Comparison of ENCODE assay signal across 10 cellular contexts in genomic region chr17:74446551-74447500, GRCh38. TPM values are rescaled to one million over a fixed set of nuclear protein-coding genes. Genes with fewer than 3 reads are reported as not detected.
DNase-seq lines count a peak whose midpoint lies in the region; ATAC-seq, FAIRE-seq and TF ChIP-seq lines count a peak whose summit lies in the region.
"Had no signal": no experiment of that assay in that cellular context is flagged by ENCODE, and none has a peak within 500 bp of the region (broad histone marks: within the 10 kb centered on the region; RNA-seq: fewer than 3 reads in every experiment).

No MANE protein-coding gene starts in this region.

- peaks cover 4% of the 10 kb centered on the region for H3K79me2 ChIP-seq in HepG2 (ENCODE audit: insufficient read depth, low read length)

- H3K27me3 ChIP-seq in HepG2 (ENCODE audit: control insufficient read depth in 1 of 2, insufficient read depth in 2 of 2, low read length in 2 of 2) (no peaks in the 10 kb centered on the region), tibial artery (no peaks in the 10 kb centered on the region)

- TF ChIP-seq POLR2A in HepG2 (IDR thresholded peaks at IDR 0.05; ENCODE audit: insufficient read depth in 1 of 2, low read depth in 2 of 2, low read length in 2 of 2) = no peak

- no peak overlapping the region for H3K9ac ChIP-seq in HepG2 (ENCODE audit: insufficient read depth, low read depth, low read length)

- FAIRE-seq in HepG2 (lab: Jason Lieb, UNC) = no peak

- ATAC-seq in HepG2 = no peak

- peaks cover 4% of the 10 kb centered on the region for H3K27me3 Mint-ChIP-seq in activated naive CD8-positive, alpha-beta T cell treated with anti-CD3 and anti-CD28 coated beads for 36 hours
- H3K27me3 Mint-ChIP-seq in progenitor cell of endocrine pancreas = no peaks in the 10 kb centered on the region

- no peaks in the 10 kb centered on the region for H3K9me3 Mint-ChIP-seq in activated naive CD8-positive, alpha-beta T cell treated with anti-CD3 and anti-CD28 coated beads for 36 hours
- H3K9me3 Mint-ChIP-seq in progenitor cell of endocrine pancreas (ENCODE audit: low read depth) = no peaks in the 10 kb centered on the region

- H3K4me3 ChIP-seq in HepG2 (replicated peaks in 1 of 3; ENCODE audit: insufficient read depth in 1 of 3, low read depth in 2 of 3, low read length in 3 of 3) = no peak overlapping the region
- peak overlapping the region in 1 of 2 donors; percentile 20 for H3K4me3 ChIP-seq in tibial artery

- intact Hi-C loops in HepG2 (cut with micrococcal nuclease; ENCODE audit: unreplicated experiment) = no loop called here
- intact Hi-C loops in tibial artery (cut with DNase I; ENCODE audit: low total_unique reads) = loop anchor here (5.0 kb wide), 1 partner anchor 235 kb away; the partner anchor contains the start of gene TTYH2

- CTCF ChIA-PET in HepG2 (lab: Yijun Ruan, JAX; ENCODE audit: low intra/inter-chr PET ratio, low total read pairs) = no interaction called here

- TF ChIP-seq CTCF in HepG2 (CRISPR knock-in tag; IDR thresholded peaks at IDR 0.05) (no peak), tibial artery (IDR thresholded peaks at IDR 0.05) (peak; percentile 36 to 53), progenitor cell of endocrine pancreas (IDR thresholded peaks at IDR 0.05; ENCODE audit: unreplicated experiment) (no peak)

- H3K36me3 ChIP-seq in HepG2 (replicated peaks in 1 of 2; ENCODE audit: control insufficient read depth in 1 of 2, insufficient read depth in 2 of 2, low read length in 2 of 2) = peaks cover 23 to 42% of the 10 kb centered on the region in 2 experiments
- H3K36me3 ChIP-seq in tibial artery = peaks cover 3 to 28% (median 5%) of the 10 kb centered on the region in 3 donors

- no peak overlapping the region for H3K4me2 ChIP-seq in HepG2 (ENCODE audit: low read depth, low read length)

- no peak overlapping the region for H3K27ac ChIP-seq in HepG2 (ENCODE audit: extremely low read length, insufficient read depth, low read length)
- peak overlapping the region; percentile 85 to 89 for H3K27ac ChIP-seq in tibial artery

- POLR2A ChIA-PET in HepG2 (lab: Yijun Ruan, JAX) = interaction anchor here (0.6 to 2.6 kb wide), 3 partner anchors 16 to 31 kb away, joined by 3 to 13 read pairs (median 3); no protein-coding TSS in a partner anchor

- 98% methylated on average over 15 of the region's 31 CpGs for WGBS in HepG2 (ENCODE audit: low lambda C conversion rate)

- H3K27ac Mint-ChIP-seq in activated naive CD8-positive, alpha-beta T cell treated with anti-CD3 and anti-CD28 coated beads for 36 hours = peak overlapping the region; percentile 56
- no peak overlapping the region for H3K27ac Mint-ChIP-seq in progenitor cell of endocrine pancreas
- H3K27ac Mint-ChIP-seq: B cell had no signal

- no TSS peak for BruUV-seq in HepG2 (replicated peaks; lab: Mats Ljungman, UMichigan)

- DNase-seq in activated CD8-positive, alpha-beta memory T cell treated with anti-CD3 and anti-CD28 coated beads for 24 hours = peak; percentile 76
- no peak for DNase-seq in activated CD8-positive, alpha-beta memory T cell treated with anti-CD3 and anti-CD28 coated beads, Interleukin-2, amount 50 U/mL, for 48 hours
- DNase-seq in activated naive CD8-positive, alpha-beta T cell treated with anti-CD3 and anti-CD28 coated beads for 36 hours = peak; percentile 54
- no peak for DNase-seq in HepG2 (ENCODE audit: low spot score)
- DNase-seq in tibial artery = peak; percentile 88 to 99
- DNase-seq in NAMALWA (ENCODE audit: low spot score) = no peak
- no peak for DNase-seq in SK-N-DZ (ENCODE audit: low spot score)
- no peak for DNase-seq in progenitor cell of endocrine pancreas (ENCODE audit: low spot score, unreplicated experiment)
- DNase-seq: NK-92 treated with Interleukin-12 subunit alpha and Interleukin-12 subunit beta, amount 100 ng/mL, for 24 hours had no signal

- TF ChIP-seq EP300 in HepG2 (IDR thresholded peaks at IDR 0.05; ENCODE audit: low read depth in 2 of 2, low read length in 2 of 2) (no peak), HepG2 (CRISPR knock-in tag; IDR thresholded peaks at IDR 0.05; ENCODE audit: borderline replicate concordance) (no peak)

- peak overlapping the region; percentile 63 for H3K4me3 Mint-ChIP-seq in activated naive CD8-positive, alpha-beta T cell treated with anti-CD3 and anti-CD28 coated beads for 36 hours
- no peak overlapping the region for H3K4me3 Mint-ChIP-seq in progenitor cell of endocrine pancreas (ENCODE audit: low read depth)
- H3K4me3 Mint-ChIP-seq: B cell had no signal

- peaks cover 5% of the 10 kb centered on the region; the same call in 1 of the 2 replicates for H4K20me1 ChIP-seq in HepG2 (ENCODE audit: insufficient read depth, low read length)

- peaks cover 9% of the 10 kb centered on the region for H3K4me1 Mint-ChIP-seq in activated naive CD8-positive, alpha-beta T cell treated with anti-CD3 and anti-CD28 coated beads for 36 hours
- H3K4me1 Mint-ChIP-seq in progenitor cell of endocrine pancreas (ENCODE audit: low read depth) = peaks cover 18% of the 10 kb centered on the region

- in situ Hi-C loops in HepG2 (cut with HindIII; ENCODE audit: extremely low pct_ligation_motif_present, low pct_unique_long_range_greater_than_20kb) = loop anchor here (25.0 kb wide), 2 partner anchors 660 to 1160 kb away; no protein-coding TSS in a partner anchor

- H3K9me3 ChIP-seq in HepG2 (ENCODE audit: low read length) = no peaks in the 10 kb centered on the region
- H3K9me3 ChIP-seq in tibial artery = no peaks in the 10 kb centered on the region

- no peaks in the 10 kb centered on the region for H3K36me3 Mint-ChIP-seq in activated naive CD8-positive, alpha-beta T cell treated with anti-CD3 and anti-CD28 coated beads for 36 hours
- H3K36me3 Mint-ChIP-seq in progenitor cell of endocrine pancreas (ENCODE audit: insufficient read depth) = peaks cover 25% of the 10 kb centered on the region

- H3K4me1 ChIP-seq in HepG2 (ENCODE audit: insufficient read depth, low read length) = peaks cover 31% of the 10 kb centered on the region
- H3K4me1 ChIP-seq in tibial artery = peaks cover 12 to 98% (median 92%) of the 10 kb centered on the region in 4 donors

- H2AFZ ChIP-seq in HepG2 (ENCODE audit: low read length) = no peak overlapping the region

- no peak for TF ChIP-seq RAD21 in HepG2 (CRISPR knock-in tag; IDR thresholded peaks at IDR 0.05)

RNA-seq across cellular contexts. Expression of gene GPRC5C, which starts 14.9 kb away (rescaled TPM):
- 1 to 10 TPM in 1 of 2 experiments, under 1 TPM in 1; 0.66 to 2.1 TPM for total RNA-seq in activated naive CD8-positive, alpha-beta T cell treated with anti-CD3 and anti-CD28 coated beads for 36 hours
- 44.8 and 85.6 TPM in 2 replicates for total RNA-seq in HepG2 (2016; rRNA removed; fragmentation: Illumina TruSeq; extraction: Trizol)
- total RNA-seq in HepG2 (2016; cell fraction: cytosol; rRNA removed; fragmentation: Illumina TruSeq; extraction: Trizol; ENCODE audit: low read depth) = 30.8 and 32.3 TPM in 2 replicates
- total RNA-seq in HepG2 (2016; cell fraction: insoluble cytoplasmic fraction; rRNA removed; fragmentation: Illumina TruSeq; extraction: Trizol) = 41.2 and 86.3 TPM in 2 replicates
- total RNA-seq in HepG2 (2016; cell fraction: membrane; rRNA removed; fragmentation: Illumina TruSeq; extraction: Trizol) = 50.5 and 55.5 TPM in 2 replicates
- total RNA-seq in HepG2 (2016; cell fraction: nucleus; rRNA removed; fragmentation: Illumina TruSeq; extraction: Trizol) = 73.7 and 80.6 TPM in 2 replicates
- 300 and 407 TPM in 2 replicates for polyA plus RNA-seq in HepG2 (2011; rRNA removed)
- 276 and 424 TPM in 2 replicates for polyA plus RNA-seq in HepG2 (2011; cell fraction: cytosol; rRNA removed)
- polyA plus RNA-seq in HepG2 (2011; cell fraction: nucleus; rRNA removed) = 354 and 357 TPM in 2 replicates
- 111 and 131 TPM in 2 replicates for polyA plus RNA-seq in HepG2 (2012)
- polyA plus RNA-seq in HepG2 (2016; cell fraction: cytosol; fragmentation: Illumina TruSeq; extraction: Trizol; ENCODE audit: low read depth) = 29.5 and 34.4 TPM in 2 replicates
- 42.9 and 43.8 TPM in 2 replicates for polyA plus RNA-seq in HepG2 (2016; cell fraction: insoluble cytoplasmic fraction; fragmentation: Illumina TruSeq; extraction: Trizol; ENCODE audit: low read depth)
- polyA plus RNA-seq in HepG2 (2016; cell fraction: membrane; fragmentation: Illumina TruSeq; extraction: Trizol; ENCODE audit: low read depth) = 36.0 and 48.1 TPM in 2 replicates
- polyA plus RNA-seq in HepG2 (2016; cell fraction: nucleus; fragmentation: Illumina TruSeq; extraction: Trizol; ENCODE audit: insufficient read depth, low read depth) = 131 and 142 TPM in 2 replicates
- polyA minus RNA-seq in HepG2 (2011; rRNA and poly(A)+ RNA removed; ENCODE audit: low replicate concordance) = 39.8 and 712 TPM in 2 replicates
- 209 and 211 TPM in 2 replicates for polyA minus RNA-seq in HepG2 (2011; cell fraction: cytosol; rRNA and poly(A)+ RNA removed)
- 108 and 116 TPM in 2 replicates for polyA minus RNA-seq in HepG2 (2011; cell fraction: nucleus; rRNA and poly(A)+ RNA removed)
- polyA plus RNA-seq in SK-N-DZ (2014; cell fraction: cytosol; rRNA removed) = 0.30 TPM in 1 of 2 replicates, not detected in the other
- polyA plus RNA-seq in SK-N-DZ (2014; cell fraction: nucleus; rRNA removed) = not detected in 2 replicates
- total RNA-seq in progenitor cell of endocrine pancreas = 182 and 207 TPM in 2 replicates

RNA-seq across cellular contexts. Expression of gene CD300A, which starts 19.6 kb away (rescaled TPM):
- total RNA-seq in activated naive CD8-positive, alpha-beta T cell treated with anti-CD3 and anti-CD28 coated beads for 36 hours = 1 to 10 TPM; 4.4 to 5.6 TPM
- total RNA-seq in HepG2 (2016; rRNA removed; fragmentation: Illumina TruSeq; extraction: Trizol) (not detected in 2 replicates), progenitor cell of endocrine pancreas (3.9 and 4.5 TPM in 2 replicates)
- not detected in 2 replicates for total RNA-seq in HepG2 (2016; cell fraction: cytosol; rRNA removed; fragmentation: Illumina TruSeq; extraction: Trizol; ENCODE audit: low read depth)
- total RNA-seq in HepG2 (2016; cell fraction: insoluble cytoplasmic fraction; rRNA removed; fragmentation: Illumina TruSeq; extraction: Trizol) = not detected in 2 replicates
- total RNA-seq in HepG2 (2016; cell fraction: membrane; rRNA removed; fragmentation: Illumina TruSeq; extraction: Trizol) = not detected in 2 replicates
- total RNA-seq in HepG2 (2016; cell fraction: nucleus; rRNA removed; fragmentation: Illumina TruSeq; extraction: Trizol) = not detected in 2 replicates
- polyA plus RNA-seq in HepG2 (2011; rRNA removed) = 0.39 TPM in 1 of 2 replicates, not detected in the other
- 0.09 and 0.14 TPM in 2 replicates for polyA plus RNA-seq in HepG2 (2011; cell fraction: cytosol; rRNA removed)
- 0.14 and 0.23 TPM in 2 replicates for polyA plus RNA-seq in HepG2 (2011; cell fraction: nucleus; rRNA removed)
- polyA plus RNA-seq in HepG2 (2012) = 0.11 and 0.19 TPM in 2 replicates
- polyA plus RNA-seq in HepG2 (2016; cell fraction: cytosol; fragmentation: Illumina TruSeq; extraction: Trizol; ENCODE audit: low read depth) = not detected in 2 replicates
- not detected in 2 replicates for polyA plus RNA-seq in HepG2 (2016; cell fraction: insoluble cytoplasmic fraction; fragmentation: Illumina TruSeq; extraction: Trizol; ENCODE audit: low read depth)
- polyA plus RNA-seq in HepG2 (2016; cell fraction: membrane; fragmentation: Illumina TruSeq; extraction: Trizol; ENCODE audit: low read depth) = not detected in 2 replicates
- polyA plus RNA-seq in HepG2 (2016; cell fraction: nucleus; fragmentation: Illumina TruSeq; extraction: Trizol; ENCODE audit: insufficient read depth, low read depth) = not detected in 2 replicates
- not detected in 2 replicates for polyA minus RNA-seq in HepG2 (2011; rRNA and poly(A)+ RNA removed; ENCODE audit: low replicate concordance)
- polyA minus RNA-seq in HepG2 (2011; cell fraction: cytosol; rRNA and poly(A)+ RNA removed) = not detected in 2 replicates
- polyA minus RNA-seq in HepG2 (2011; cell fraction: nucleus; rRNA and poly(A)+ RNA removed) = not detected in 2 replicates
- not detected in 2 replicates for polyA plus RNA-seq in SK-N-DZ (2014; cell fraction: cytosol; rRNA removed)
- not detected in 2 replicates for polyA plus RNA-seq in SK-N-DZ (2014; cell fraction: nucleus; rRNA removed)

Comparison
In these comparisons a context has a peak if more than half of its experiments do, and no peak if none do; other contexts are left out.
1. DNase-seq: peak in activated CD8-positive, alpha-beta memory T cell treated with anti-CD3 and anti-CD28 coated beads for 24 hours (single experiment), activated naive CD8-positive, alpha-beta T cell treated with anti-CD3 and anti-CD28 coated beads for 36 hours (single experiment) and tibial artery (2 of 2); none in activated CD8-positive, alpha-beta memory T cell treated with anti-CD3 and anti-CD28 coated beads, Interleukin-2, amount 50 U/mL, for 48 hours (single experiment), HepG2 (single experiment), NAMALWA (single experiment), SK-N-DZ (single experiment) and progenitor cell of endocrine pancreas (single experiment).
2. CTCF ChIP-seq: peak in tibial artery (2 of 2); none in HepG2 (single experiment) and progenitor cell of endocrine pancreas (single experiment).
3. RNA of gene GPRC5C, which starts 14.9 kb away (total RNA-seq): 182 to 207 TPM in progenitor cell of endocrine pancreas and 30.8 to 86.3 TPM in HepG2; 0.66 to 2.1 TPM in activated naive CD8-positive, alpha-beta T cell treated with anti-CD3 and anti-CD28 coated beads for 36 hours; every median in the first group is over 10 times any median in the second.